Comparison of ENCODE assay signal across 7 cellular contexts in the genomic region with DNA sequence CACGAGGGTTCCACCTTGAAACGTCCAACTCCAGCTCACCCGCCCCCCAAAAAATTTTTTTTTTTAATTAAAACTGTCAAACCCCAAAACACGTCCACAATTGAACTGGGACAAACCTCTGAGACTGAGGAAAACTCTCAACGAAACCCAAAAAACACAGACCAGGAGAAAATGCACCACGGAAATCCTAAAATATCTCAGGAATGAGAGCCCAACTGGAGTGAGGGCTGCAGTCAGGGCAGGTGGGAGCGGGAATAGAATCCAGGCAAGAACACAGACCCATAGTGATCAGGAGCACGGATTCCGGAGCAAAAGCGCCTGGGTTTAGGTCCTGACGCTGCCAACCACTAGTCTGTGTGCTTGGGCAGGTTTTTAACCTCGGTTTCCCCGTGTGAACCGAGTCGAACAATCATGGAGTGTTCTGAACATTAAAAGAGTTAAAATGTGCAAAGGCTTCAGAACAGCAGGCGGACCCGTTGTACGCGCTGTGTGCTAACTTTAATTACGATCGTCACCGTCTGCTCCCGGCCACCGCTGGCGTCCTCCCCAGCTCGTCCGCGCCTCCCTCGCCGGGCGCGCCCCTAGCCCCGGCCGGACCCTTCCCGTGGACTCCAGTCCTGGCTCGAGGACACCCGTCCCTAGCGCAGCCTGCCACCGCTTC. TPM values are rescaled to one million over a fixed set of nuclear protein-coding genes. Genes with fewer than 3 reads are reported as not detected.
DNase-seq lines count a peak whose midpoint lies in the region; ATAC-seq and TF ChIP-seq lines count a peak whose summit lies in the region.

No MANE protein-coding gene starts in this region.

- H3K36me3 ChIP-seq in GM06990 (ENCODE audit: control insufficient read depth, insufficient read depth, low read length) = no peaks in the 10 kb centered on the region
- no peaks in the 10 kb centered on the region for H3K36me3 ChIP-seq in HEK293 (ENCODE audit: control insufficient read depth in 2 of 2, insufficient read depth in 1 of 2, low read length in 2 of 2)
- H3K36me3 ChIP-seq in right lobe of liver = no peaks in the 10 kb centered on the region
- H3K36me3 ChIP-seq in tibial artery = no peaks in the 10 kb centered on the region

- H3K4me1 ChIP-seq in HEK293 (ENCODE audit: control insufficient read depth, insufficient read depth, low read length) = peaks cover 9% of the 10 kb centered on the region
- H3K4me1 ChIP-seq in right lobe of liver = peaks cover 0 to 11% (median 0%) of the 10 kb centered on the region in 4 donors
- H3K4me1 ChIP-seq in tibial artery = peaks cover 0 to 34% (median 10%) of the 10 kb centered on the region in 4 donors

- H3K27me3 ChIP-seq in GM06990 (replicated peaks; ENCODE audit: control insufficient read depth, insufficient read depth, low read length) = peaks cover 3% of the 10 kb centered on the region; the same call in 1 of the 2 replicates
- no peaks in the 10 kb centered on the region for H3K27me3 ChIP-seq in right lobe of liver
- no peaks in the 10 kb centered on the region for H3K27me3 ChIP-seq in tibial artery

- DNase-seq in GM06990 (ENCODE audit: extremely low read depth, insufficient read length) (no peak), NCI-H526 (lab: John Stamatoyannopoulos, UW) (peak; percentile 9 to 79), right lobe of liver (peak in 2 of 3 donors; percentile 20 to 61), tibial artery (peak; percentile 32 to 69), KBM-7 (no peak)

- peak; percentile 40 to 56 (median 53) for ATAC-seq in right lobe of liver

- H3K4me3 ChIP-seq in GM06990 (replicated peaks; ENCODE audit: low read depth, low read length) (peak overlapping the region; percentile 48), HEK293 (ENCODE audit: low read depth, low read length) (peak overlapping the region; percentile 92), right lobe of liver (peak overlapping the region; percentile 77 to 91 (median 82)), tibial artery (peak overlapping the region; percentile 86)

- POLR2A ChIA-PET in HEK293 (lab: Yijun Ruan, JAX) = interaction anchor here (0.6 to 3.3 kb wide), 13 partner anchors 8 to 202 kb away, joined by 3 to 32 read pairs (median 4); no protein-coding TSS in a partner anchor

- TF ChIP-seq CTCF in GM06990 (IDR thresholded peaks at IDR 0.05; ENCODE audit: insufficient read depth, low read length, poor library complexity, severe bottlenecking) (no peak), HEK293 (tag by site-specific recombination; IDR thresholded peaks at IDR 0.05) (no peak; the same call in 1 of the 2 replicates), right lobe of liver (IDR thresholded peaks at IDR 0.05) (peak in 3 of 4 donors; percentile 15 to 17 (median 17)), tibial artery (IDR thresholded peaks at IDR 0.05) (peak; percentile 17 to 31)

- in situ Hi-C loops in KBM-7 (cut with MboI; ENCODE audit: low pct_unique_long_range_greater_than_20kb, low sequenced_read_pairs) = loop anchor here (25.0 kb wide), 1 partner anchor 174 kb away; no protein-coding TSS in a partner anchor

- H3K27ac ChIP-seq in HEK293 (ENCODE audit: extremely low read depth, low read depth, low read length) (peak overlapping the region; percentile 81), cingulate gyrus (ENCODE audit: low read depth, low read length) (peak overlapping the region; percentile 54), right lobe of liver (peak overlapping the region; percentile 96 to 97 (median 97)), tibial artery (peak overlapping the region; percentile 94)

- 2% methylated on average over 7 of the region's 39 CpGs for WGBS in right lobe of liver (ENCODE audit: insufficient coverage, low coverage, low lambda C conversion rate, missing lambda C conversion rate)

- H3K9me3 ChIP-seq in HEK293 (ENCODE audit: control insufficient read depth, insufficient read depth, low read depth, low read length) (no peaks in the 10 kb centered on the region), right lobe of liver (no peaks in the 10 kb centered on the region), tibial artery (no peaks in the 10 kb centered on the region)

- intact Hi-C loops in right lobe of liver (cut with DNase I) = no loop called here
- intact Hi-C loops in tibial artery (cut with DNase I; ENCODE audit: low total_unique reads) = loop anchor here (5.0 kb wide), 2 partner anchors 96 to 174 kb away; no protein-coding TSS in a partner anchor

- no peak for TF ChIP-seq POLR2A in right lobe of liver (IDR thresholded peaks at IDR 0.05)

- CTCF ChIA-PET in HEK293 (lab: Yijun Ruan, JAX) = interaction anchor here (0.7 to 3.9 kb wide), 12 partner anchors 8 to 211 kb away, joined by 3 to 30 read pairs (median 4); no protein-coding TSS in a partner anchor

TF ChIP-seq in HEK293, 187 proteins besides CTCF, POLR2A, EP300 and RAD21 (continues in another document):
- TF ChIP-seq BCL6B (tag by site-specific recombination; IDR thresholded peaks at IDR 0.05) = no peak
- TF ChIP-seq ZNF792 (tag by site-specific recombination; IDR thresholded peaks at IDR 0.05) = no peak
- TF ChIP-seq, protein P1, sequence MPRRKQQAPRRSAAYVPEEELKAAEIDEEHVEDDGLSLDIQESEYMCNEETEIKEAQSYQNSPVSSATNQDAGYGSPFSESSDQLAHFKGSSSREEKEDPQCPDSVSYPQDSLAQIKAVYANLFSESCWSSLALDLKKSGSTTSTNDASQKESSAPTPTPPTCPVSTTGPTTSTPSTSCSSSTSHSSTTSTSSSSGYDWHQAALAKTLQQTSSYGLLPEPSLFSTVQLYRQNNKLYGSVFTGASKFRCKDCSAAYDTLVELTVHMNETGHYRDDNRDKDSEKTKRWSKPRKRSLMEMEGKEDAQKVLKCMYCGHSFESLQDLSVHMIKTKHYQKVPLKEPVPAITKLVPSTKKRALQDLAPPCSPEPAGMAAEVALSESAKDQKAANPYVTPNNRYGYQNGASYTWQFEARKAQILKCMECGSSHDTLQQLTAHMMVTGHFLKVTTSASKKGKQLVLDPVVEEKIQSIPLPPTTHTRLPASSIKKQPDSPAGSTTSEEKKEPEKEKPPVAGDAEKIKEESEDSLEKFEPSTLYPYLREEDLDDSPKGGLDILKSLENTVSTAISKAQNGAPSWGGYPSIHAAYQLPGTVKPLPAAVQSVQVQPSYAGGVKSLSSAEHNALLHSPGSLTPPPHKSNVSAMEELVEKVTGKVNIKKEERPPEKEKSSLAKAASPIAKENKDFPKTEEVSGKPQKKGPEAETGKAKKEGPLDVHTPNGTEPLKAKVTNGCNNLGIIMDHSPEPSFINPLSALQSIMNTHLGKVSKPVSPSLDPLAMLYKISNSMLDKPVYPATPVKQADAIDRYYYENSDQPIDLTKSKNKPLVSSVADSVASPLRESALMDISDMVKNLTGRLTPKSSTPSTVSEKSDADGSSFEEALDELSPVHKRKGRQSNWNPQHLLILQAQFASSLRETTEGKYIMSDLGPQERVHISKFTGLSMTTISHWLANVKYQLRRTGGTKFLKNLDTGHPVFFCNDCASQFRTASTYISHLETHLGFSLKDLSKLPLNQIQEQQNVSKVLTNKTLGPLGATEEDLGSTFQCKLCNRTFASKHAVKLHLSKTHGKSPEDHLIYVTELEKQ (tag by site-specific recombination; IDR thresholded peaks at IDR 0.05; ENCODE audit: borderline replicate concordance) = no peak
- TF ChIP-seq ZNF830 (tag by site-specific recombination; IDR thresholded peaks at IDR 0.05; ENCODE audit: low read depth) = no peak
- peak; percentile 12; the same call in 1 of the 2 replicates for TF ChIP-seq GLIS2 (tag by site-specific recombination; IDR thresholded peaks at IDR 0.05)
- TF ChIP-seq ZNF777 (tag by site-specific recombination; IDR thresholded peaks at IDR 0.05; ENCODE audit: borderline replicate concordance) = no peak
- TF ChIP-seq ZNF404 (tag by site-specific recombination; IDR thresholded peaks at IDR 0.05) = no peak
- TF ChIP-seq ZNF600 (tag by site-specific recombination; IDR thresholded peaks at IDR 0.05) = peak; percentile 92
- TF ChIP-seq KLF9 (tag by site-specific recombination; IDR thresholded peaks at IDR 0.05; ENCODE audit: low read depth) = 0 out of 2 replicates have a peak, but pooled peaks have one; percentile 4
- no peak for TF ChIP-seq PRDM1 (tag by site-specific recombination; IDR thresholded peaks at IDR 0.05)
- TF ChIP-seq, protein P2, sequence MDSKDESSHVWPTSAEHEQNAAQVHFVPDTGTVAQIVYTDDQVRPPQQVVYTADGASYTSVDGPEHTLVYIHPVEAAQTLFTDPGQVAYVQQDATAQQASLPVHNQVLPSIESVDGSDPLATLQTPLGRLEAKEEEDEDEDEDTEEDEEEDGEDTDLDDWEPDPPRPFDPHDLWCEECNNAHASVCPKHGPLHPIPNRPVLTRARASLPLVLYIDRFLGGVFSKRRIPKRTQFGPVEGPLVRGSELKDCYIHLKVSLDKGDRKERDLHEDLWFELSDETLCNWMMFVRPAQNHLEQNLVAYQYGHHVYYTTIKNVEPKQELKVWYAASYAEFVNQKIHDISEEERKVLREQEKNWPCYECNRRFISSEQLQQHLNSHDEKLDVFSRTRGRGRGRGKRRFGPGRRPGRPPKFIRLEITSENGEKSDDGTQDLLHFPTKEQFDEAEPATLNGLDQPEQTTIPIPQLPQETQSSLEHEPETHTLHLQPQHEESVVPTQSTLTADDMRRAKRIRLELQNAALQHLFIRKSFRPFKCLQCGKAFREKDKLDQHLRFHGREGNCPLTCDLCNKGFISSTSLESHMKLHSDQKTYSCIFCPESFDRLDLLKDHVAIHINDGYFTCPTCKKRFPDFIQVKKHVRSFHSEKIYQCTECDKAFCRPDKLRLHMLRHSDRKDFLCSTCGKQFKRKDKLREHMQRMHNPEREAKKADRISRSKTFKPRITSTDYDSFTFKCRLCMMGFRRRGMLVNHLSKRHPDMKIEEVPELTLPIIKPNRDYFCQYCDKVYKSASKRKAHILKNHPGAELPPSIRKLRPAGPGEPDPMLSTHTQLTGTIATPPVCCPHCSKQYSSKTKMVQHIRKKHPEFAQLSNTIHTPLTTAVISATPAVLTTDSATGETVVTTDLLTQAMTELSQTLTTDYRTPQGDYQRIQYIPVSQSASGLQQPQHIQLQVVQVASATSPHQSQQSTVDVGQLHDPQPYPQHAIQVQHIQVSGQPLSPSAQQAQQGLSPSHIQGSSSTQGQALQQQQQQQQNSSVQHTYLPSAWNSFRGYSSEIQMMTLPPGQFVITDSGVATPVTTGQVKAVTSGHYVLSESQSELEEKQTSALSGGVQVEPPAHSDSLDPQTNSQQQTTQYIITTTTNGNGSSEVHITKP (tag by site-specific recombination; IDR thresholded peaks at IDR 0.05) = no peak

RNA-seq across cellular contexts. Expression of gene ARHGAP29, which starts 0.6 kb away (rescaled TPM):
- total RNA-seq in right lobe of liver = 10 to 100 TPM; 15.1 to 28.9 (median 21.1) TPM

Comparison
In these comparisons a context has a peak if more than half of its experiments do, and no peak if none do; other contexts are left out.
1. DNase-seq: peak in NCI-H526 (2 of 2), right lobe of liver (2 of 3) and tibial artery (2 of 2); none in GM06990 (single experiment) and KBM-7 (single experiment).
2. CTCF ChIP-seq: peak in right lobe of liver (3 of 4) and tibial artery (2 of 2); none in GM06990 (single experiment) and HEK293 (single experiment).
3. Peak in every context shown above with its lines, with median percentiles within 50 percentile points of each other: H3K4me3 ChIP-seq and H3K27ac ChIP-seq.